ENCODE assay signal across 29 cellular contexts in genomic region chr12:73226585-73226984, GRCh38.
"Had no signal": no experiment of that assay in that cellular context is flagged by ENCODE, and none has a peak within 500 bp of the region (broad histone marks: within the 10 kb centered on the region; RNA-seq: fewer than 3 reads in every experiment).

No MANE protein-coding gene starts in this region.

- H3K4me1 ChIP-seq: adrenal gland, body of pancreas, colonic mucosa, esophagus squamous epithelium, gastroesophageal sphincter had no signal

- H3K27ac ChIP-seq: adrenal gland, body of pancreas, colonic mucosa, epithelial cell of prostate, esophagus squamous epithelium, gastroesophageal sphincter, WERI-Rb-1 had no signal

- FAIRE-seq: endothelial cell of umbilical vein had no signal

- ATAC-seq: activated CD4-positive, CD25-positive, alpha-beta regulatory T cell treated with anti-CD3 and anti-CD28 coated beads, Interleukin-2, amount 50 U/mL, for 24 hours; activated CD8-positive, alpha-beta T cell treated with anti-CD3 and anti-CD28 coated beads for 36 hours; activated naive CD8-positive, alpha-beta T cell treated with anti-CD3 and anti-CD28 coated beads, Interleukin-2, amount 50 U/mL, for 24 hours; activated T-cell treated with anti-CD3 and anti-CD28 coated beads, Interleukin-2, amount 50 U/mL, for 4 hours; activated T-helper 17 cell treated with anti-CD3 and anti-CD28 coated beads, Interleukin-2, amount 50 U/mL, for 72 hours; body of pancreas; gastroesophageal sphincter; T-helper 17 cell had no signal

- H3K36me3 ChIP-seq: adrenal gland, colonic mucosa, esophagus squamous epithelium, gastroesophageal sphincter, WERI-Rb-1 had no signal

- H3K9me3 ChIP-seq: adrenal gland, body of pancreas, colonic mucosa, gastroesophageal sphincter had no signal

- H3K27me3 ChIP-seq: adrenal gland, body of pancreas, colonic mucosa, esophagus squamous epithelium, gastroesophageal sphincter had no signal

- H3K4me3 ChIP-seq: adrenal gland, body of pancreas, colonic mucosa, esophagus squamous epithelium, gastroesophageal sphincter had no signal

- DNase-seq: activated B cell treated with CpG ODN at 0.5 μM for 24 hours; activated CD4-positive, alpha-beta T cell treated with anti-CD3 and anti-CD28 coated beads for 48 hours; activated CD4-positive, alpha-beta T cell treated with anti-CD3 and anti-CD28 coated beads, Interleukin-2, amount 50 U/mL, for 1 hour; activated CD4-positive, alpha-beta T cell treated with anti-CD3 and anti-CD28 coated beads, Interleukin-2, amount 50 U/mL, for 48 hours; activated CD8-positive, alpha-beta memory T cell treated with anti-CD3 and anti-CD28 coated beads for 24 hours; activated CD8-positive, alpha-beta T cell treated with anti-CD3 and anti-CD28 coated beads for 36 hours; activated effector memory CD4-positive, alpha-beta T cell treated with anti-CD3 and anti-CD28 coated beads, Interleukin-2, amount 50 U/mL, for 16 hours; activated naive CD4-positive, alpha-beta T cell treated with anti-CD3 and anti-CD28 coated beads for 36 hours; activated naive CD8-positive, alpha-beta T cell treated with anti-CD3 and anti-CD28 coated beads for 36 hours; activated naive CD8-positive, alpha-beta T cell treated with anti-CD3 and anti-CD28 coated beads, Interleukin-2, amount 50 U/mL, for 24 hours; activated T-cell treated with anti-CD3 and anti-CD28 coated beads, Interleukin-2, amount 50 U/mL, for 4 hours; adrenal gland; amygdala; aorta; body of pancreas; caudate nucleus; colonic mucosa; effector CD8-positive, alpha-beta T cell; esophagus squamous epithelium; foreskin melanocyte; T-helper 1 cell; T-helper 17 cell; T1000; WERI-Rb-1 had no signal
